Comparison of ENCODE assay signal across 8 cellular contexts in the genomic region with DNA sequence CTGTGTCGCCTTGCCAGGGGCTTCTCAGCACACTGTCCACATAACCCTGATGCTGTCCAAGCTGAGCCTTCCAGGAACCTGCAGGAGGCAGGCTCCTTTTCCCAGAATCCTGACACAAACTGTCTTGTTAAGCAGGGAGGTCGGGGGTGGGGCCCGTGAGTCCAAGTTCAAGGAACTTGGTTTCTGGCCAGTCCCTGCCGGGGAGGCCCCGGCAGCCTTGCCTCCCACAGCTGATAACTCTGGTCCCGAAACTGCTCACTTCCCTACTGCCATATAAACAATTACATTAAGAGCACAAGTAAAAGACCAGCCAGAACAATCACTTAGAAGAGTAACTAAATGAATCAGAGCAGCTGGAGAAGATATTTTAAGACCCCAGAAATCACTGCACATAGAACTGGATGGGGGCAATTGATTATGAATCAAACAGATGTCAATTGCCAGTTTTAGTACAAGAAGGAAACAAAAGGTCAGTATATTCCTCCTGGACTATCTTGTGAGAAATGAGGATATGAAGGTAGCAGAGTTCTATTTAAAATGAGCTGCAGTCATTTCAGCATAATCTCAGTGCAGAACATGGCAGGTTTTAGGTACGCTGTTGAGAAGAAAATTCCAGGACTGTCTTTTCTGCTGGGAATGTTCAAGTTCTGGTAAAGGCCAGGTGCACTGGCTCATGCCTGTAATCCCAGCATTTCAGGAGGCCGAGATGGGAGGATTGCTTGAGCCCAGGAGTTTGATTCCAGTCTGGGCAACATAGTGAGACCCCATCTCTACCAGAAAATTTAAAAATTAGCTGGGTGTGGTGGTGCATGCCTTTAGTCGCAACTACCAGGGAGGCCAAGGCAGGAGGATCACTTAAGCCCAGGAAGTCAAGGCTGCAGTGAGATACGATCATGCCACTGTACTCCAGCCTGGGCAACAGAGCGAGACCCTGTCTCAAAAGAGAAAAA.
A peak's percentile ranks its signal among the peaks of the same experiment; 100 is the strongest.
DNase-seq lines count a peak whose midpoint lies in the region; ATAC-seq and TF ChIP-seq lines count a peak whose summit lies in the region.

No MANE protein-coding gene starts in this region.

- no peaks in the 10 kb centered on the region for H3K36me3 ChIP-seq in GM23248 (ENCODE audit: low read depth)
- H3K36me3 ChIP-seq in cardiac muscle cell = no peaks in the 10 kb centered on the region
- H3K36me3 ChIP-seq in subcutaneous abdominal adipose tissue (ENCODE audit: control insufficient read depth in 5 of 5, insufficient read depth in 5 of 5, low read length in 5 of 5) = no peaks in the 10 kb centered on the region

- no peaks in the 10 kb centered on the region for H3K27me3 ChIP-seq in GM23248 (replicated peaks; ENCODE audit: insufficient read depth)
- no peaks in the 10 kb centered on the region for H3K27me3 ChIP-seq in cardiac muscle cell
- no peaks in the 10 kb centered on the region for H3K27me3 ChIP-seq in subcutaneous abdominal adipose tissue (ENCODE audit: control insufficient read depth in 5 of 5, insufficient read depth in 4 of 5, low read length in 5 of 5)

- no peak overlapping the region for H3K9ac ChIP-seq in GM23248
- H3K9ac ChIP-seq in subcutaneous abdominal adipose tissue (ENCODE audit: low read length in 5 of 5) = no peak overlapping the region

- H3K9me3 ChIP-seq in GM23248 (ENCODE audit: low read depth) (no peaks in the 10 kb centered on the region), cardiac muscle cell (ENCODE audit: low read depth) (no peaks in the 10 kb centered on the region), subcutaneous abdominal adipose tissue (ENCODE audit: control insufficient read depth in 5 of 5, low read length in 5 of 5) (no peaks in the 10 kb centered on the region)

- no peaks in the 10 kb centered on the region for H4K20me1 ChIP-seq in GM23248 (ENCODE audit: insufficient read depth)

- H3K4me1 ChIP-seq in GM23248 (ENCODE audit: insufficient read depth) (peaks cover 9% of the 10 kb centered on the region), cardiac muscle cell (ENCODE audit: low read depth) (peaks cover 10% of the 10 kb centered on the region), subcutaneous abdominal adipose tissue (ENCODE audit: control insufficient read depth in 5 of 5, insufficient read depth in 5 of 5, low read length in 5 of 5) (peaks cover 0 to 25% (median 10%) of the 10 kb centered on the region in 5 donors)

- H3K79me2 ChIP-seq in GM23248 (ENCODE audit: insufficient read depth) = no peaks in the 10 kb centered on the region

- no peak for TF ChIP-seq POLR2A in GM18505 (IDR thresholded peaks at IDR 0.05; ENCODE audit: borderline replicate concordance, extremely low read depth, insufficient read depth, insufficient read length)

- H3K9me2 ChIP-seq in GM23248 (ENCODE audit: insufficient read depth) = peaks cover under 1% of the 10 kb centered on the region; the same call in 1 of the 2 replicates

- TF ChIP-seq CTCF in cardiac muscle cell (IDR thresholded peaks at IDR 0.05; ENCODE audit: low read depth, low read length) = peak; percentile 24

- H3K4me2 ChIP-seq in GM23248 (ENCODE audit: unreplicated experiment) = no peak overlapping the region

- in situ Hi-C loops in GM23248 (cut with MboI) = no loop called here

- no peaks in the 10 kb centered on the region for H3F3A ChIP-seq in GM23248 (ENCODE audit: insufficient read depth)

- peak; percentile 83 for ATAC-seq in GM18505 (IDR thresholded peaks at IDR 0.05; ENCODE audit: unreplicated experiment)

- H2AFZ ChIP-seq in GM23248 = no peak overlapping the region

- H3K4me3 ChIP-seq in GM23248 (no peak overlapping the region), cardiac muscle cell (no peak overlapping the region), subcutaneous abdominal adipose tissue (ENCODE audit: low read depth in 1 of 5, low read length in 5 of 5) (no peak overlapping the region)

- peak; percentile 38 for DNase-seq in GM23248
- peak; percentile 68 for DNase-seq in NCI-H226
- peak in 1 of 2 donors; percentile 87 for DNase-seq in cardiac muscle cell (ENCODE audit: low read depth in 1 of 2, low spot score in 1 of 2)
- DNase-seq in glomerular visceral epithelial cell (ENCODE audit: extremely low spot score) = no peak
- DNase-seq in SKM-1 (lab: John Stamatoyannopoulos, UW; ENCODE audit: unreplicated experiment) = no peak
- DNase-seq in NCI-H82 treated with DMSO at 0.1 percent for 48 hours (lab: John Stamatoyannopoulos, UW; ENCODE audit: unreplicated experiment) = no peak

- H3K27ac ChIP-seq in GM23248 (no peak overlapping the region), cardiac muscle cell (peak overlapping the region; percentile 48), subcutaneous abdominal adipose tissue (ENCODE audit: low read depth, low read length) (peak overlapping the region; percentile 26)

- 77 to 82% methylated on average over 11 of the region's 11 CpGs for WGBS in GM23248 (ENCODE audit: low coverage in 1 of 2, low lambda C conversion rate in 2 of 2, missing lambda C conversion rate in 2 of 2), 2 experiments

Comparison
In these comparisons a context has a peak if more than half of its experiments do, and no peak if none do; other contexts are left out.
1. DNase-seq: peak in GM23248 (single experiment) and NCI-H226 (single experiment); none in glomerular visceral epithelial cell (single experiment), SKM-1 (single experiment) and NCI-H82 treated with DMSO at 0.1 percent for 48 hours (single experiment).